In the genomic region with DNA sequence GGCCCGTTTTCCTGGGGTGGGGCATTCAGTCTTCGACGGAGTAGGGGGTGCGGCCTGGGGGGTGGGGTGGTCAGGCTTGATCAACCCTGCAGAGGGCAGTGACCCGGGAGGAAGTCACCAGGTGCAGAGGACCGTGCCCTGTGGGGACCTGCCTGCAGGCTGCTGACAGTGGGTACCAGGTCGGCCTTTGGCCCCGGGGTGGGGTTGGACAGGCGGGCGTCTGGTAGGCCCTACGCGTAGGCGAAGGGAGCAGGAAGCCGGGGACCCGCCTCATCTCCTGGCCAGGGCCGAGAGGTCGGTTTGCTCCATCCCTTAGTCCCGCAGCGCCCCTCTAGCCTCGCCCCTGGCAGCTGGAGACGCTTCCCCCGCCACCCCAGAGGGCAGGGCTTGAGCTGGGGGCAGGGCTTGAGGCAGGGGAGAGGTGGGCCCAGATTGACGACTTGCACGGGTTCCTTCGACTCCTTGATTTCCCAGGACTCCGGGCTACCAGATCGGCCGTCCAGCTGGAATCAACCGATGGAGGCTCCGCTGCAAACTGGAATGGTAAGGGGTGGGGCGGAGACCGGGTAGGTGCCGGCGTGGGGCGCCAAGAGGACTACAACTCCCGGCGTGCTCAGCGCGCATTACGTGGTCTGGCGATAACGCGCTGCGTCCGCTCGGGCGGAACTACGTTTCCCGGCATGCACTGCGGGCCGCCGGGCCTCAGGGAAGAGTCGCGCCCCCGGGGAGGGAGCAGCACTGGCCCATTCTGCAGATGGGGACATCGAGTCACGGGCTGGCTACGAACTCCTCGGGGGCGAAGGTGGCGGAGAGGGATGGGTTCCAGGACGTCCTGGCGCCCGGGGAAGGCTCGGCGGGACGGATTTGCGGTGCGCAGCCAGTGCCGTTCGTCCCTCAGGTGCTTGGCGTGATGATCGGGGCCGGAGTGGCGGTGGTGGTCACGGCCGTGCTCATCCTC, we compare ENCODE assay signal across 8 cellular contexts. TPM values are rescaled to one million over a fixed set of nuclear protein-coding genes. Genes with fewer than 3 reads are reported as not detected.
DNase-seq lines count a peak whose midpoint lies in the region; TF ChIP-seq lines count a peak whose summit lies in the region.

Gene PNPLA6, plus strand, starts transcription at position 683 of the 958 bp plus-strand sequence. Its CDS starts 72 bp downstream, at position 755.

- peaks cover 20% of the 10 kb centered on the region for H3K4me1 Mint-ChIP-seq in neural crest cell

- peak in 1 of 4 donors; percentile 39 for TF ChIP-seq POLR2A in stomach (IDR thresholded peaks at IDR 0.05)

- no peaks in the 10 kb centered on the region for H3K27me3 Mint-ChIP-seq in neural crest cell (ENCODE audit: low read depth)

- H3K27me3 ChIP-seq in H7 (ENCODE audit: control insufficient read depth, insufficient read depth, low read length): no peaks in the 10 kb centered on the region
- H3K27me3 ChIP-seq in MG63: no peaks in the 10 kb centered on the region
- no peaks in the 10 kb centered on the region for H3K27me3 ChIP-seq in stomach

- H3K4me3 Mint-ChIP-seq in neural crest cell: peak within 1 kb of the TSS; percentile 99

- peak within 1 kb of the TSS; percentile 92 to 94 (median 92) for H3K27ac ChIP-seq in stomach

- peak within 1 kb of the TSS; percentile 96 for H3K27ac Mint-ChIP-seq in neural crest cell (ENCODE audit: unreplicated experiment)

- 0 to 1% (median 0%) methylated on average over 23 to 77 of the region's 77 CpGs for WGBS in stomach, 5 donors

- H3K4me3 ChIP-seq in H7 (ENCODE audit: insufficient read depth, low read depth, low read length): peak within 1 kb of the TSS; percentile 90
- peak within 1 kb of the TSS; percentile 86 for H3K4me3 ChIP-seq in MG63
- peak within 1 kb of the TSS; percentile 77 to 82 (median 80) for H3K4me3 ChIP-seq in stomach

- H3K4me1 ChIP-seq in stomach: peaks cover 7 to 31% (median 25%) of the 10 kb centered on the region in 4 donors

- no peaks in the 10 kb centered on the region for H3K9me3 Mint-ChIP-seq in neural crest cell

- peaks cover 2% of the 10 kb centered on the region for H3K36me3 Mint-ChIP-seq in neural crest cell (ENCODE audit: low read depth)

- intact Hi-C loops in stomach (cut with DNase I; ENCODE audit: low total_unique reads): no loop called here

- DNase-seq in ELF-1 (ENCODE audit: low read depth, low spot score) (peak; percentile 96), H7 (peak; percentile 98), MG63 (peak; percentile 99), SHP77 (lab: John Stamatoyannopoulos, UW) (peak; percentile 81 to 92), fibroblast of the conjunctiva (ENCODE audit: low read depth) (peak; percentile 88), neural crest cell (ENCODE audit: low read depth, low spot score) (peak; percentile 91), stomach (peak; percentile 97)
- peak; percentile 99 for DNase-seq in activated effector memory CD4-positive, alpha-beta T cell treated with anti-CD3 and anti-CD28 coated beads, Interleukin-2, amount 50 U/mL, for 16 hours

- no peaks in the 10 kb centered on the region for H3K9me3 ChIP-seq in MG63
- H3K9me3 ChIP-seq in stomach: no peaks in the 10 kb centered on the region

- H3K36me3 ChIP-seq in H7 (replicated peaks; ENCODE audit: control insufficient read depth, insufficient read depth, low read length): peaks cover 3% of the 10 kb centered on the region
- peaks cover 41% of the 10 kb centered on the region for H3K36me3 ChIP-seq in MG63
- H3K36me3 ChIP-seq in stomach: peaks cover 29 to 54% (median 46%) of the 10 kb centered on the region in 4 donors

- TF ChIP-seq EP300 in stomach (IDR thresholded peaks at IDR 0.05): no peak

- no peak for TF ChIP-seq CTCF in neural crest cell (conservative IDR thresholded peaks at IDR 0.05)
- peak in 1 of 7 experiments; percentile 7 for TF ChIP-seq CTCF in stomach (IDR thresholded peaks at IDR 0.05)

RNA-seq across cellular contexts. Expression of gene PNPLA6, which starts in this region (rescaled TPM):
- 87.4 and 114 TPM in 2 replicates for total RNA-seq in H7 (2014; rRNA removed; shearing (Covaris generic))
- total RNA-seq in MG63 (2014; rRNA removed; shearing (Covaris generic); ENCODE audit: low replicate concordance): 175 and 184 TPM in 2 replicates
- total RNA-seq in neural crest cell (72.1 and 74.7 TPM in 2 replicates), stomach (100 to 1,000 TPM in 2 of 5 donors, 10 to 100 TPM in 3; 15.2 to 357 (median 70.1) TPM)
- 10 to 100 TPM; 31.3 to 38.4 (median 38.0) TPM for polyA plus RNA-seq in stomach

Comparison
In these comparisons a context has a peak if more than half of its experiments do, and no peak if none do; other contexts are left out.
1. Peak in every context shown above with its lines: DNase-seq, H3K4me3 ChIP-seq and H3K27ac ChIP-seq.